8 cellular contexts compared by ENCODE assay signal in the genomic region with DNA sequence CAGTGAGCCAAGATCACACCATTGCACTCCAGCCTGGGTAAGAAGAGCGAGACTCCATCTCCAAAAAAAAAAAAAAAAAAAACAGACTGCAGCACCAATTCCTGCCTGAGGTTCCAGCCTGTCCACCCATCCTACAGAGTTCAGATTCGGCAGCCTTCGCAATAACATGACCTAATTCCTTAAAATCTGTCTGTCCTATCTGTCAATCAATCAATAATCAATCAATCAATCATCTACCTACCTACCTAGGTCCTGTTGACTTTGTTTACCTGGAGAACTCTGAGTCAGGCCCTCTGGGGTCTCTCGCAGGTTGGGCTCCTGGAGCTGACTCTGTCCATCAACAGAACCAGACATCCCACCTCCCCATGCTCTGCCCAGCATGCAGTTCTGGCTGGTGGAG.
"Had no signal": no experiment of that assay in that cellular context is flagged by ENCODE, and none has a peak within 500 bp of the region (broad histone marks: within the 10 kb centered on the region; RNA-seq: fewer than 3 reads in every experiment).

No MANE protein-coding gene starts in this region.

- H3K9ac ChIP-seq: GM23248 had no signal

- H3K36me3 ChIP-seq: HAP-1 had no signal

- H2AFZ ChIP-seq: GM23248 had no signal

- DNase-seq: GM23248, GOT3, H7, IMR-90, KBM-7 had no signal

- H3K9me3 ChIP-seq: HAP-1 had no signal

- H3K4me1 ChIP-seq: HAP-1 had no signal

- ATAC-seq: HCT116 had no signal

- FAIRE-seq: HTR-8/SVneo had no signal

- H3K4me3 ChIP-seq: GM23248, HAP-1 had no signal

- H3K27ac ChIP-seq: GM23248 had no signal
